ENCODE assay signal across 19 cellular contexts in the genomic region with DNA sequence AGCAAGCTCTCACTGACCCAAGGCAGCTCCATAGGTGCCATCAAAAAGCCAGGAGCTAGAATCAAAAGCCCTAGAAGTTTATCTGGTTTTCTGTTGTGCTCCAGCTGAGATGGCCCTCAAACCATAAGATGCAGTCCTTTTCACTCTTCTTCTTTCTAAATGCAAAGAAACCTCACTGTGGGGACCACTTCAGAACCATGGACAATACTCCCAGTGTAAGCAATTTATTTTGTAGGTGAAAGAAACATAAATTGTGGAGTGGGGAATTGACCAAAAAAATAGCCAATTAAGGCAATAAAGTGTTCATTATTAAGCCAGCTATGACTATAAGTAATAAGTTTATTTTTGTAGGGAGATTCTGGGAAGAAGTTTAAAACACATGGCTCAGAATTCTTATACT.
"Had no signal": no experiment of that assay in that cellular context is flagged by ENCODE, and none has a peak within 500 bp of the region (broad histone marks: within the 10 kb centered on the region; RNA-seq: fewer than 3 reads in every experiment).

No MANE protein-coding gene starts in this region.

- H3K27me3 ChIP-seq: gastroesophageal sphincter, neutrophil, right lobe of liver, suprapubic skin, thyroid gland had no signal

- H3K4me1 ChIP-seq: gastroesophageal sphincter, psoas muscle, right lobe of liver, suprapubic skin, thyroid gland had no signal

- DNase-seq: effector memory CD8-positive, alpha-beta T cell; erythroblast; glutamatergic neuron; immature natural killer cell; kidney; left cardiac atrium; left ventricle myocardium superior; naive thymus-derived CD8-positive, alpha-beta T cell; psoas muscle; retina; right lobe of liver; stimulated activated CD4-positive, alpha-beta T cell treated with anti-CD3 and anti-CD28 coated beads, Interleukin-4, amount 100 ng/mL, for 1 hour; stimulated activated CD8-positive, alpha-beta memory T cell treated with anti-CD3 and anti-CD28 coated beads, Interleukin-4, amount 100 ng/mL, for 48 hours; stimulated activated naive CD8-positive, alpha-beta T cell treated with anti-CD3 and anti-CD28 coated beads, Interleukin-15, Interleukin-2, amounts not matched to agents 100 U/mL and 50 U/mL, for 24 hours; thyroid gland had no signal

- H3K36me3 ChIP-seq: gastroesophageal sphincter, neutrophil, right lobe of liver, suprapubic skin, thyroid gland had no signal

- H3K27ac ChIP-seq: gastroesophageal sphincter, neutrophil, psoas muscle, right lobe of liver, suprapubic skin, thyroid gland had no signal

- H3K4me3 ChIP-seq: gastroesophageal sphincter, lung, psoas muscle, right lobe of liver, suprapubic skin, thyroid gland had no signal
